ENCODE assay signal across 10 cellular contexts in the genomic region with DNA sequence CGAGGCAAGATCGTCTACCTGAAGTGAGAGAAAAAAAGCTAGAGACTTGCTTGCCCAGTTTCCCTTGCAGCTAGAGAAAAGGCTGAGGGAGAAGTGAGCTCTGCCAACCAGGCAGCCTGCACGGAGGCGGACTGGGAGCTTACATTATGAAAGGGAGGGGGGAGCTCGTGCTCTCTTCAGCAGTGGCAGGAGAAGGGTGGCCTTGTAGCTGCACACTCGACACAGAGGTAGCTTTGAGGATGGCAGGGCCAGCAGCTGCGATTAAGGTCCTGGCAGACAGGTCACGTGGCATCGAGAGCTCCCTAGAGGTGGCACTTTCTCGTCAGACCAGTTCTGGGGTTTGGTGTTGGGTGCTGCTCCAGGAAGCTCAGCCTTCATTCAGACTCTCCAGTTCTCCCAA. TPM values are rescaled to one million over a fixed set of nuclear protein-coding genes. Genes with fewer than 3 reads are reported as not detected.
DNase-seq lines count a peak whose midpoint lies in the region; ATAC-seq, FAIRE-seq and TF ChIP-seq lines count a peak whose summit lies in the region.
"Had no signal": no experiment of that assay in that cellular context is flagged by ENCODE, and none has a peak within 500 bp of the region (broad histone marks: within the 10 kb centered on the region; RNA-seq: fewer than 3 reads in every experiment).

No MANE protein-coding gene starts in this region.

- H3K79me2 ChIP-seq in GM12878 (ENCODE audit: control insufficient read depth, insufficient read depth, low read length): no peaks in the 10 kb centered on the region
- H3K79me2 ChIP-seq in HepG2 (ENCODE audit: insufficient read depth, low read length): no peaks in the 10 kb centered on the region

- SMC1A ChIA-PET in GM12878 (lab: Charles Lee; ENCODE audit: uncharacterized antibody, unreplicated experiment): no interaction called here

- H3K4me2 ChIP-seq in GM12878 (ENCODE audit: control insufficient read depth, insufficient read depth) (no peak overlapping the region), HepG2 (ENCODE audit: low read depth, low read length) (no peak overlapping the region)

- TF ChIP-seq POLR2A in GM12878 (IDR thresholded peaks at IDR 0.05; ENCODE audit: low read depth, low read length) (no peak), HepG2 (IDR thresholded peaks at IDR 0.05; ENCODE audit: insufficient read depth in 1 of 2, low read depth in 2 of 2, low read length in 2 of 2) (no peak), gastrocnemius medialis (IDR thresholded peaks at IDR 0.05) (no peak)

- H3K4me1 Mint-ChIP-seq in activated naive CD4-positive, alpha-beta T cell treated with anti-CD3 and anti-CD28 coated beads for 36 hours (ENCODE audit: low read depth): no peaks in the 10 kb centered on the region
- H3K4me1 Mint-ChIP-seq in naive thymus-derived CD8-positive, alpha-beta T cell: no peaks in the 10 kb centered on the region

- 9% methylated on average over 10 of the region's 10 CpGs for WGBS in GM12878 (ENCODE audit: insufficient coverage, insufficient replicate concordance, low lambda C conversion rate, missing lambda C conversion rate)
- 8% methylated on average over 5 of the region's 10 CpGs for WGBS in HepG2 (ENCODE audit: low lambda C conversion rate)

- no TSS peak for BruUV-seq in GM12878 (replicated peaks; lab: Mats Ljungman, UMichigan)
- BruUV-seq in HepG2 (replicated peaks; lab: Mats Ljungman, UMichigan): no TSS peak

- ATAC-seq in left ventricle myocardium superior (peak; percentile 36), GM12878 (peak; percentile 30; the same call in 2 of the 3 replicates), HepG2 (peak; percentile 64), GM19452 (IDR thresholded peaks at IDR 0.05; ENCODE audit: unreplicated experiment) (no peak), gastrocnemius medialis (no peak)
- ATAC-seq in naive thymus-derived CD8-positive, alpha-beta T cell: no peak

- POLR2A ChIA-PET in GM12878 (lab: Charles Lee): no interaction called here
- POLR2A ChIA-PET in HepG2 (lab: Yijun Ruan, JAX): no interaction called here
- POLR2A ChIA-PET in naive thymus-derived CD8-positive, alpha-beta T cell (lab: Charles Lee): no interaction called here

- no peak overlapping the region for H3K4me3 ChIP-seq in GM12878
- no peak overlapping the region for H3K4me3 ChIP-seq in HepG2 (replicated peaks in 1 of 3; ENCODE audit: insufficient read depth in 1 of 3, low read depth in 2 of 3, low read length in 3 of 3)
- H3K4me3 ChIP-seq in gastrocnemius medialis: no peak overlapping the region

- H3K27me3 Mint-ChIP-seq in activated naive CD4-positive, alpha-beta T cell treated with anti-CD3 and anti-CD28 coated beads for 36 hours (ENCODE audit: low read depth): peaks cover 1% of the 10 kb centered on the region
- H3K27me3 Mint-ChIP-seq in naive thymus-derived CD8-positive, alpha-beta T cell: peaks cover 6 to 20% (median 9%) of the 10 kb centered on the region in 5 donors

- CTCF ChIA-PET in GM12878 (lab: Yijun Ruan, JAX): interaction anchor here (0.7 kb wide), 1 partner anchor 274 kb away, joined by 3 read pairs; no protein-coding TSS in a partner anchor
- CTCF ChIA-PET in HepG2 (lab: Yijun Ruan, JAX; ENCODE audit: low intra/inter-chr PET ratio, low total read pairs): no interaction called here
- CTCF ChIA-PET in activated naive CD4-positive, alpha-beta T cell treated with anti-CD3 and anti-CD28 coated beads for 36 hours (lab: Charles Lee): no interaction called here

- no peaks in the 10 kb centered on the region for H3K36me3 Mint-ChIP-seq in activated naive CD4-positive, alpha-beta T cell treated with anti-CD3 and anti-CD28 coated beads for 36 hours (ENCODE audit: low read depth)
- no peaks in the 10 kb centered on the region for H3K36me3 Mint-ChIP-seq in naive thymus-derived CD8-positive, alpha-beta T cell

- DNase-seq in left ventricle myocardium superior (no peak), cardiac septum (ENCODE audit: low spot score) (no peak), GM12878 (ENCODE audit: low read depth, low spot score) (no peak), HepG2 (ENCODE audit: low spot score) (no peak), gastrocnemius medialis (no peak)
- no peak for DNase-seq in activated naive CD4-positive, alpha-beta T cell treated with anti-CD3 and anti-CD28 coated beads for 36 hours
- no peak for DNase-seq in naive thymus-derived CD8-positive, alpha-beta T cell
- DNase-seq: activated T-cell treated with anti-CD3 and anti-CD28 coated beads, Interleukin-2, amount 50 U/mL, for 1 hour; NCI-H69 had no signal

- TF ChIP-seq RAD21 in GM12878 (IDR thresholded peaks at IDR 0.05; ENCODE audit: insufficient read depth, low read depth, low read length) (no peak), HepG2 (CRISPR knock-in tag; IDR thresholded peaks at IDR 0.05) (no peak)

- H3K27me3 ChIP-seq in GM12878 (replicated peaks in 1 of 2; ENCODE audit: control insufficient read depth in 2 of 2, insufficient read depth in 2 of 2, low read length in 1 of 2): peaks cover 0 to 2% of the 10 kb centered on the region in 2 experiments; a peak in 1 of 4 replicates
- no peaks in the 10 kb centered on the region for H3K27me3 ChIP-seq in HepG2 (ENCODE audit: control insufficient read depth in 1 of 2, insufficient read depth in 2 of 2, low read length in 2 of 2)
- H3K27me3 ChIP-seq in gastrocnemius medialis: no peaks in the 10 kb centered on the region

- in situ Hi-C loops in GM12878 (cut with MboI) (no loop called here), HepG2 (cut with HindIII; ENCODE audit: extremely low pct_ligation_motif_present, low pct_unique_long_range_greater_than_20kb) (no loop called here), gastrocnemius medialis (cut with MboI; ENCODE audit: low sequenced_read_pairs in 4 of 4) (no loop called here)

- H3K27ac ChIP-seq in GM12878 (ENCODE audit: control insufficient read depth, insufficient read depth) (no peak overlapping the region), HepG2 (ENCODE audit: extremely low read length, insufficient read depth, low read length) (no peak overlapping the region), gastrocnemius medialis (no peak overlapping the region)

- intact Hi-C loops in left ventricle myocardium superior (cut with micrococcal nuclease) (no loop called here), cardiac septum (cut with DNase I) (no loop called here), GM12878 (cut with micrococcal nuclease; ENCODE audit: unreplicated experiment) (no loop called here), HepG2 (cut with micrococcal nuclease; ENCODE audit: unreplicated experiment) (no loop called here), gastrocnemius medialis (cut with DNase I; ENCODE audit: low total_unique reads) (no loop called here)
- intact Hi-C loops in activated naive CD4-positive, alpha-beta T cell treated with anti-CD3 and anti-CD28 coated beads for 36 hours (cut with micrococcal nuclease): no loop called here

- H3K4me3 Mint-ChIP-seq in activated naive CD4-positive, alpha-beta T cell treated with anti-CD3 and anti-CD28 coated beads for 36 hours: no peak overlapping the region
- H3K4me3 Mint-ChIP-seq in naive thymus-derived CD8-positive, alpha-beta T cell: no peak overlapping the region

- H3K36me3 ChIP-seq in GM12878 (ENCODE audit: control insufficient read depth in 2 of 2, insufficient read depth in 2 of 2, low read length in 1 of 2): no peaks in the 10 kb centered on the region
- no peaks in the 10 kb centered on the region for H3K36me3 ChIP-seq in HepG2 (replicated peaks in 1 of 2; ENCODE audit: control insufficient read depth in 1 of 2, insufficient read depth in 2 of 2, low read length in 2 of 2)
- no peaks in the 10 kb centered on the region for H3K36me3 ChIP-seq in gastrocnemius medialis

- no peak overlapping the region for H3K27ac Mint-ChIP-seq in activated naive CD4-positive, alpha-beta T cell treated with anti-CD3 and anti-CD28 coated beads for 36 hours
- no peak overlapping the region for H3K27ac Mint-ChIP-seq in naive thymus-derived CD8-positive, alpha-beta T cell

- TF ChIP-seq CTCF in GM12878 (IDR thresholded peaks at IDR 0.05 in 2 of 3, conservative IDR thresholded peaks at IDR 0.05 in 1 of 3; ENCODE audit: control insufficient read depth in 2 of 3, extremely low read depth in 1 of 3, insufficient read depth in 1 of 3, low read depth in 3 of 3, low read length in 3 of 3) (no peak), HepG2 (CRISPR knock-in tag; IDR thresholded peaks at IDR 0.05) (no peak), gastrocnemius medialis (IDR thresholded peaks at IDR 0.05 in 4 of 5, conservative IDR thresholded peaks at IDR 0.05 in 1 of 5) (no peak)

- RAD21 ChIA-PET in GM12878 (lab: Charles Lee; ENCODE audit: unreplicated experiment): no interaction called here

- H3K9me3 ChIP-seq in GM12878 (replicated peaks; ENCODE audit: control insufficient read depth, insufficient read depth, low read length): no peaks in the 10 kb centered on the region
- no peaks in the 10 kb centered on the region for H3K9me3 ChIP-seq in HepG2 (ENCODE audit: low read length)
- H3K9me3 ChIP-seq in gastrocnemius medialis: no peaks in the 10 kb centered on the region

- H4K20me1 ChIP-seq in GM12878 (ENCODE audit: control insufficient read depth, insufficient read depth) (no peaks in the 10 kb centered on the region), HepG2 (ENCODE audit: insufficient read depth, low read length) (no peaks in the 10 kb centered on the region)

- no peak for TF ChIP-seq EP300 in GM12878 (IDR thresholded peaks at IDR 0.05; ENCODE audit: borderline replicate concordance in 1 of 2, control insufficient read depth in 1 of 2, low read depth in 2 of 2, low read length in 2 of 2)
- TF ChIP-seq EP300 in HepG2 (IDR thresholded peaks at IDR 0.05; ENCODE audit: low read depth in 2 of 2, low read length in 2 of 2): no peak
- TF ChIP-seq EP300 in HepG2 (CRISPR knock-in tag; IDR thresholded peaks at IDR 0.05; ENCODE audit: borderline replicate concordance): no peak

- H3K9me3 Mint-ChIP-seq in activated naive CD4-positive, alpha-beta T cell treated with anti-CD3 and anti-CD28 coated beads for 36 hours: no peaks in the 10 kb centered on the region
- peaks cover 0 to 7% (median 0%) of the 10 kb centered on the region in 9 donors for H3K9me3 Mint-ChIP-seq in naive thymus-derived CD8-positive, alpha-beta T cell

- FAIRE-seq in GM12878 (lab: Jason Lieb, UNC) (no peak), HepG2 (lab: Jason Lieb, UNC) (no peak)

- H3K9ac ChIP-seq in GM12878 (ENCODE audit: control insufficient read depth, insufficient read depth, low read length): no peak overlapping the region
- H3K9ac ChIP-seq in HepG2 (ENCODE audit: insufficient read depth, low read depth, low read length): no peak overlapping the region

- H2AFZ ChIP-seq in GM12878 (ENCODE audit: control insufficient read depth, low read depth, low read length) (no peak overlapping the region), HepG2 (ENCODE audit: low read length) (no peak overlapping the region)

- H3K4me1 ChIP-seq in GM12878 (ENCODE audit: control insufficient read depth, insufficient read depth, low read length) (no peaks in the 10 kb centered on the region), HepG2 (ENCODE audit: insufficient read depth, low read length) (no peaks in the 10 kb centered on the region), gastrocnemius medialis (no peaks in the 10 kb centered on the region)

RNA-seq across cellular contexts. Expression of a gene that starts 26.7 kb away (rescaled TPM):
- total RNA-seq in left ventricle myocardium superior: 1.7 TPM
- total RNA-seq in cardiac septum: 1.9 TPM
- 0.12 TPM in 1 of 2 replicates, not detected in the other for total RNA-seq in GM12878 (2013; cell fraction: nucleolus; rRNA removed)
- not detected in 2 replicates for total RNA-seq in GM12878 (2014; rRNA removed)
- not detected in 2 replicates for total RNA-seq in GM12878 (2014; rRNA removed; fragmentation: Illumina TruSeq; extraction: Trizol)
- 0.05 TPM in 1 of 2 replicates, not detected in the other for total RNA-seq in GM12878 (2021)
- not detected for polyA plus RNA-seq in GM12878 (2011; ENCODE audit: low read depth)
- 0.50 and 1.3 TPM in 2 replicates for polyA plus RNA-seq in GM12878 (2011; rRNA removed)
- 0.25 and 0.79 TPM in 2 replicates for polyA plus RNA-seq in GM12878 (2011; cell fraction: cytosol; rRNA removed)
- 0.63 and 0.98 TPM in 2 replicates for polyA plus RNA-seq in GM12878 (2011; cell fraction: nucleus; rRNA removed)
- 0.17 TPM in 1 of 2 replicates, not detected in the other for polyA plus RNA-seq in GM12878 (2012)
- polyA plus RNA-seq in GM12878 (2014; fragmentation: Illumina TruSeq; extraction: Trizol): 0.01 TPM in 1 of 2 replicates, not detected in the other
- polyA plus RNA-seq in GM12878 (2014; fragmentation: Nextera tagmentation; extraction: Ambion mirVana): not detected
- polyA plus RNA-seq in GM12878 (2014; rRNA removed): 0.01 TPM in 1 of 2 replicates, not detected in the other
- polyA plus RNA-seq in GM12878 (2016; fragmentation: Nextera tagmentation; extraction: Ambion mirVana): not detected
- polyA minus RNA-seq in GM12878 (2011; rRNA and poly(A)+ RNA removed): 0.67 and 1.8 TPM in 2 replicates
- 0.21 TPM in 1 of 2 replicates, not detected in the other for polyA minus RNA-seq in GM12878 (2011; cell fraction: cytosol; rRNA and poly(A)+ RNA removed)
- 0.60 and 2.6 TPM in 2 replicates for polyA minus RNA-seq in GM12878 (2011; cell fraction: nucleus; rRNA and poly(A)+ RNA removed)
- 0.15 TPM in 1 of 2 replicates, not detected in the other for total RNA-seq in HepG2 (2016; rRNA removed; fragmentation: Illumina TruSeq; extraction: Trizol)
- total RNA-seq in HepG2 (2016; cell fraction: cytosol; rRNA removed; fragmentation: Illumina TruSeq; extraction: Trizol; ENCODE audit: low read depth): not detected in 2 replicates
- total RNA-seq in HepG2 (2016; cell fraction: insoluble cytoplasmic fraction; rRNA removed; fragmentation: Illumina TruSeq; extraction: Trizol): not detected in 2 replicates
- total RNA-seq in HepG2 (2016; cell fraction: membrane; rRNA removed; fragmentation: Illumina TruSeq; extraction: Trizol): 0.03 TPM in 1 of 2 replicates, not detected in the other
- not detected in 2 replicates for total RNA-seq in HepG2 (2016; cell fraction: nucleus; rRNA removed; fragmentation: Illumina TruSeq; extraction: Trizol)
- polyA plus RNA-seq in HepG2 (2011; rRNA removed): 0.01 TPM in 1 of 2 replicates, not detected in the other
- polyA plus RNA-seq in HepG2 (2011; cell fraction: cytosol; rRNA removed): 0.01 TPM in 2 replicates
- polyA plus RNA-seq in HepG2 (2011; cell fraction: nucleus; rRNA removed): 0.02 TPM in 1 of 2 replicates, not detected in the other
- polyA plus RNA-seq in HepG2 (2012): 0.21 TPM in 1 of 2 replicates, not detected in the other
- polyA plus RNA-seq in HepG2 (2016; cell fraction: cytosol; fragmentation: Illumina TruSeq; extraction: Trizol; ENCODE audit: low read depth): not detected in 2 replicates
- 0.03 TPM in 1 of 2 replicates, not detected in the other for polyA plus RNA-seq in HepG2 (2016; cell fraction: insoluble cytoplasmic fraction; fragmentation: Illumina TruSeq; extraction: Trizol; ENCODE audit: low read depth)
- not detected in 2 replicates for polyA plus RNA-seq in HepG2 (2016; cell fraction: membrane; fragmentation: Illumina TruSeq; extraction: Trizol; ENCODE audit: low read depth)
- not detected in 2 replicates for polyA plus RNA-seq in HepG2 (2016; cell fraction: nucleus; fragmentation: Illumina TruSeq; extraction: Trizol; ENCODE audit: insufficient read depth, low read depth)
- polyA minus RNA-seq in HepG2 (2011; rRNA and poly(A)+ RNA removed; ENCODE audit: low replicate concordance): not detected in 2 replicates
- polyA minus RNA-seq in HepG2 (2011; cell fraction: cytosol; rRNA and poly(A)+ RNA removed): not detected in 2 replicates
- not detected in 2 replicates for polyA minus RNA-seq in HepG2 (2011; cell fraction: nucleus; rRNA and poly(A)+ RNA removed)
- under 1 TPM; 0.05 to 0.10 TPM for total RNA-seq in activated naive CD4-positive, alpha-beta T cell treated with anti-CD3 and anti-CD28 coated beads for 36 hours
- 1 to 10 TPM in 3 of 4 donors, under 1 TPM in 1; 0.61 to 2.3 (median 1.4) TPM for total RNA-seq in gastrocnemius medialis
- total RNA-seq in naive thymus-derived CD8-positive, alpha-beta T cell: 1 to 10 TPM in 1 of 2 experiments, under 1 TPM in 1; 0.49 to 1.2 TPM
- under 1 TPM in 1 of 3 donors, not detected in 2; 0.03 TPM for polyA plus RNA-seq in naive thymus-derived CD8-positive, alpha-beta T cell

Comparison
In these comparisons a context has a peak if more than half of its experiments do, and no peak if none do; other contexts are left out.
1. ATAC-seq: peak in left ventricle myocardium superior (single experiment), GM12878 (single experiment) and HepG2 (single experiment); none in GM19452 (single experiment), gastrocnemius medialis (0 of 2) and naive thymus-derived CD8-positive, alpha-beta T cell (0 of 2).